Comparison of ENCODE assay signal across 1 cellular context in the genomic region with DNA sequence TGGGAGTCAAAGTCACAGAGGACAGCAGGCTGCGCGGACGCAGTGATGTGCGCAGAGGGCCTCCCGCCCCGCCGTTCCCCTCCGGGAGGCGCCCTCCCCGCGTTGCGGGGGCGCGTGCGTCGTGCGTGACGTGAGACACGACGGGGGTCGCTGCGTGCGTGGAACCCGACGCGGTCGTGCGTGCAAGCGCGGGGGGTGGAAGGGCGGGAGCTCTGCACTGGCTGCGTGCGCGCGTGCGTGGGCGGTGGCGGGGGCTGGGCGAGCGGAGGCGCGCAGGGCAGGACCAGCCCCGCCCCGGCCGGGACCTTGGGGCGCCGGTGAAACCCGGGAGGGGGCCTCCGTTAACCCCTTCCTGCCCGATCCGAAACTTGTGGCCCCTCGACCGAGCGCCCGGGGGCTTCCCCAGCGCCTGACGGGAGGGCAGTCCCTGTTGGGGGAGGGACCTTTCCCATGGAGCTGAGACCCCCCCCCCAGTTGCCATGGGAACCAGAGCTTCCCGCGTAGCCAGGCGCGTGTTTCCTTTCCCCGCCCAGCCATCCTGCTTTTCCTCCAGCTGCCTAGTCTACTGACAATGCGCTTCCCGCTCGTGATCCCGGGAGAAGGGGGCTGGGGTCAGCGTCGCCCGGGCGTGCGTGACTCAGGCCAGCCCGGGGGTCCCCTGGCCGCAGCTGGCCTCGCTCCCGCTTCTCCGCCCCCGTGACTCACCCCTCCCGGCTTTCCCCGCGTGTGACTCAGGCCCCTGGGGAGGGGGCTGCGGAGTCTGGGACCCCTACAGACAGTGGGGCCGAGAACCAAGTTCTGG.
A peak's percentile ranks its signal among the peaks of the same experiment; 100 is the strongest.
TF ChIP-seq lines count a peak whose summit lies in the region.

No MANE protein-coding gene starts in this region.

TF ChIP-seq in H1, 55 proteins besides CTCF, POLR2A, EP300 and RAD21:
- no peak for TF ChIP-seq TAF1 (IDR thresholded peaks at IDR 0.05; ENCODE audit: low read depth, low read length)
- peak in 1 of 2 experiments; percentile 66; a peak in 2 of 4 replicates for TF ChIP-seq SIN3A (conservative IDR thresholded peaks at IDR 0.05 in 1 of 2, IDR thresholded peaks at IDR 0.05 in 1 of 2; ENCODE audit: low read depth in 1 of 2, low read length in 2 of 2)
- TF ChIP-seq NRF1 (IDR thresholded peaks at IDR 0.05; ENCODE audit: low read depth, low read length) = no peak
- TF ChIP-seq HDAC2 (IDR thresholded peaks at IDR 0.05; ENCODE audit: borderline replicate concordance in 1 of 2, low read depth in 2 of 2, low read length in 2 of 2) = peak; percentile 65 to 93; a peak in 3 of 4 replicates
- TF ChIP-seq BACH1 (IDR thresholded peaks at IDR 0.05; ENCODE audit: low read length) = peak; percentile 83
- 0 out of 2 replicates have a peak, but pooled peaks have one; percentile 10 for TF ChIP-seq CREB1 (IDR thresholded peaks at IDR 0.05)
- TF ChIP-seq, protein P1, sequence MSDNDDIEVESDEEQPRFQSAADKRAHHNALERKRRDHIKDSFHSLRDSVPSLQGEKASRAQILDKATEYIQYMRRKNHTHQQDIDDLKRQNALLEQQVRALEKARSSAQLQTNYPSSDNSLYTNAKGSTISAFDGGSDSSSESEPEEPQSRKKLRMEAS (IDR thresholded peaks at IDR 0.05) = peak; percentile 58; the same call in 1 of the 2 replicates
- TF ChIP-seq, protein P2, sequence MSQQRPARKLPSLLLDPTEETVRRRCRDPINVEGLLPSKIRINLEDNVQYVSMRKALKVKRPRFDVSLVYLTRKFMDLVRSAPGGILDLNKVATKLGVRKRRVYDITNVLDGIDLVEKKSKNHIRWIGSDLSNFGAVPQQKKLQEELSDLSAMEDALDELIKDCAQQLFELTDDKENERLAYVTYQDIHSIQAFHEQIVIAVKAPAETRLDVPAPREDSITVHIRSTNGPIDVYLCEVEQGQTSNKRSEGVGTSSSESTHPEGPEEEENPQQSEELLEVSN (IDR thresholded peaks at IDR 0.05) = peak; percentile 65
- peak; percentile 51 for TF ChIP-seq KDM4A (IDR thresholded peaks at IDR 0.05; ENCODE audit: low read depth, low read length, severe bottlenecking)
- TF ChIP-seq SUZ12 (IDR thresholded peaks at IDR 0.05; ENCODE audit: low read length) = peak; percentile 62; the same call in 1 of the 2 replicates
- TF ChIP-seq EGR1 (IDR thresholded peaks at IDR 0.05; ENCODE audit: borderline replicate concordance, low read depth, low read length) = peak; percentile 93
- 0 out of 2 replicates have a peak, but pooled peaks have one; percentile 6 for TF ChIP-seq SP1 (IDR thresholded peaks at IDR 0.05; ENCODE audit: low read depth, low read length)
- TF ChIP-seq HDAC6 (IDR thresholded peaks at IDR 0.05; ENCODE audit: low read depth, low read length) = no peak
- no peak for TF ChIP-seq SP4 (IDR thresholded peaks at IDR 0.05; ENCODE audit: low read length)
- TF ChIP-seq RBBP5 (IDR thresholded peaks at IDR 0.05; ENCODE audit: borderline replicate concordance, low read depth, low read length) = no peak
- TF ChIP-seq ASH2L (IDR thresholded peaks at IDR 0.05; ENCODE audit: low read length) = peak; percentile 45
